In the genomic region with DNA sequence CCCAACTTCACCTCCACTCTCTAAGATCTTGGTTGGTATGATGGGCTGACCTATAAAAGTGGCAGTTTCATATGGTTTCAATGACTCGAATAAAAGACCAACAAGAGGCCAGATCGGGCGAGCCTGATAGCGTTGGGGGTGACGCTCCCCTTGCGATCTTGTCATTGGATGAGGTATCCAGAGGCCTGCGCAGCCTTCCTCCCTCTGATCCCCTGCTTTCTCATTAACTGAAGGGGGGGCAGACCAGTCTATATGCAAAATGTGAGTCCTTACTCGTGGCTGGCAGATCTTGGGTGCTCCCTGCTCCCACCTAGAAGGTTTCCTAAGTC, we compare ENCODE assay signal across 12 cellular contexts. TPM values are rescaled to one million over a fixed set of nuclear protein-coding genes. Genes with fewer than 3 reads are reported as not detected.
DNase-seq lines count a peak whose midpoint lies in the region; ATAC-seq and TF ChIP-seq lines count a peak whose summit lies in the region.
"Had no signal": no experiment of that assay in that cellular context is flagged by ENCODE, and none has a peak within 500 bp of the region (broad histone marks: within the 10 kb centered on the region; RNA-seq: fewer than 3 reads in every experiment).

No MANE protein-coding gene starts in this region.

- H3K9me3 Mint-ChIP-seq in GM23338 (no peaks in the 10 kb centered on the region; the same call in 2 of the 3 replicates), T-cell (no peaks in the 10 kb centered on the region)
- H3K9me3 Mint-ChIP-seq: effector memory CD8-positive, alpha-beta T cell had no signal

- peaks cover 64% of the 10 kb centered on the region for H3K4me1 Mint-ChIP-seq in GM23338
- H3K4me1 Mint-ChIP-seq in T-cell, result peaks cover 4 to 14% (median 13%) of the 10 kb centered on the region in 3 donors

- H3K36me3 ChIP-seq in GM23338 (ENCODE audit: insufficient read depth) (no peaks in the 10 kb centered on the region), iPS DF 6.9 (ENCODE audit: control insufficient read depth, insufficient read depth, low read length) (no peaks in the 10 kb centered on the region), parathyroid adenoma (ENCODE audit: control insufficient read depth, insufficient read depth, low read length) (no peaks in the 10 kb centered on the region), BE2C (no peaks in the 10 kb centered on the region)
- H3K36me3 ChIP-seq: tibial nerve had no signal

- peaks cover 15% of the 10 kb centered on the region for H4K20me1 ChIP-seq in GM23338 (replicated peaks; ENCODE audit: insufficient read depth)

- H3K27ac ChIP-seq in GM23338 (ENCODE audit: low read depth) (peak overlapping the region; percentile 92), iPS DF 6.9 (ENCODE audit: low read length) (no peak overlapping the region), parathyroid adenoma (peak overlapping the region; percentile 95)

- H3K4me3 Mint-ChIP-seq in GM23338 (peak overlapping the region; percentile 92), T-cell (peak overlapping the region in 2 of 3 donors; percentile 55 to 64)

- TF ChIP-seq CTCF in GM23338 (conservative IDR thresholded peaks at IDR 0.05; ENCODE audit: low read depth in 2 of 2) (no peak), parathyroid adenoma (IDR thresholded peaks at IDR 0.05) (no peak), BE2C (IDR thresholded peaks at IDR 0.05; ENCODE audit: low read depth, low read length) (no peak)

- H3K27me3 Mint-ChIP-seq in GM23338 (ENCODE audit: insufficient read depth, low read depth, poor library complexity), result peaks cover 39% of the 10 kb centered on the region
- peaks cover 45 to 46% of the 10 kb centered on the region in 2 donors for H3K27me3 Mint-ChIP-seq in T-cell

- H3K27me3 ChIP-seq in GM23338 (ENCODE audit: insufficient read depth) (peaks cover 27% of the 10 kb centered on the region), iPS DF 6.9 (ENCODE audit: control insufficient read depth, insufficient read depth, low read length) (no peaks in the 10 kb centered on the region), parathyroid adenoma (ENCODE audit: control insufficient read depth, insufficient read depth, low read length) (no peaks in the 10 kb centered on the region), BE2C (peaks cover 44% of the 10 kb centered on the region)

- H3K36me3 Mint-ChIP-seq in GM23338 (ENCODE audit: low read depth) (no peaks in the 10 kb centered on the region; the same call in 2 of the 3 replicates), T-cell (no peaks in the 10 kb centered on the region)

- ATAC-seq in GM23338, result peak; percentile 7
- no peak for ATAC-seq in T-cell (replicated peaks in 1 of 4)
- ATAC-seq in HG03565 (IDR thresholded peaks at IDR 0.05; ENCODE audit: unreplicated experiment), result no peak
- ATAC-seq: effector memory CD8-positive, alpha-beta T cell had no signal

- H3K4me3 ChIP-seq in GM23338, result peak overlapping the region; percentile 74
- H3K4me3 ChIP-seq in iPS DF 6.9 (ENCODE audit: low read length), result peak overlapping the region; percentile 95; the same call in 1 of the 2 replicates
- H3K4me3 ChIP-seq in parathyroid adenoma (ENCODE audit: low read depth, low read length), result no peak overlapping the region
- H3K4me3 ChIP-seq in BE2C (ENCODE audit: low read depth, low read length), result no peak overlapping the region

- peak overlapping the region; percentile 56 for H3K9ac ChIP-seq in parathyroid adenoma

- H2AFZ ChIP-seq in GM23338, result 0 out of 2 replicates have a peak overlapping the region, but pooled peaks have one; percentile 52
- peak overlapping the region; percentile 88 for H2AFZ ChIP-seq in parathyroid adenoma

- H3K4me1 ChIP-seq in GM23338 (ENCODE audit: insufficient read depth) (peaks cover 42% of the 10 kb centered on the region), iPS DF 6.9 (ENCODE audit: control insufficient read depth, insufficient read depth, low read length) (peaks cover 3% of the 10 kb centered on the region), parathyroid adenoma (peaks cover 14% of the 10 kb centered on the region), BE2C (no peaks in the 10 kb centered on the region)

- H3F3A ChIP-seq in GM23338 (replicated peaks; ENCODE audit: low read depth), result peaks cover 10% of the 10 kb centered on the region

- no peaks in the 10 kb centered on the region for H3K9me2 ChIP-seq in GM23338 (ENCODE audit: insufficient read depth)

- DNase-seq in GM23338 (ENCODE audit: low spot score) (peak; percentile 69), T-cell (no peak), iPS DF 6.9 (ENCODE audit: low read depth, low spot score) (no peak), hypothalamus (lab: John Stamatoyannopoulos, UW) (no peak), BE2C (no peak), NCI-H748 (lab: John Stamatoyannopoulos, UW; ENCODE audit: unreplicated experiment) (no peak)
- DNase-seq: activated CD4-positive, alpha-beta T cell treated with anti-CD3 and anti-CD28 coated beads, Interleukin-2, amount 50 U/mL, for 1 hour; effector memory CD8-positive, alpha-beta T cell; stimulated activated CD4-positive, alpha-beta T cell treated with anti-CD3 and anti-CD28 coated beads, Interleukin-4, amount 100 ng/mL, for 4 hours had no signal

- H3K9me3 ChIP-seq in iPS DF 6.9 (ENCODE audit: control insufficient read depth, insufficient read depth, low read length), result no peaks in the 10 kb centered on the region
- no peaks in the 10 kb centered on the region for H3K9me3 ChIP-seq in parathyroid adenoma (ENCODE audit: control insufficient read depth, low read length)
- no peaks in the 10 kb centered on the region for H3K9me3 ChIP-seq in BE2C
- H3K9me3 ChIP-seq: tibial nerve had no signal

- H3K79me2 ChIP-seq in GM23338 (replicated peaks; ENCODE audit: insufficient read depth), result peaks cover 29% of the 10 kb centered on the region
- H3K79me2 ChIP-seq in parathyroid adenoma, result peaks cover 6% of the 10 kb centered on the region

- CTCF ChIA-PET in T-cell (lab: Charles Lee), result no interaction called here

- WGBS in iPS DF 6.9 (ENCODE audit: insufficient coverage, insufficient read length), result no CpG with 5 or more reads among the region's 8 CpGs

- peak overlapping the region; percentile 97 for H3K4me2 ChIP-seq in GM23338
- no peak overlapping the region for H3K4me2 ChIP-seq in parathyroid adenoma (ENCODE audit: low read length)

- no peak overlapping the region; the same call in 1 of the 2 replicates for H3K27ac Mint-ChIP-seq in GM23338
- H3K27ac Mint-ChIP-seq in T-cell, result no peak overlapping the region
- H3K27ac Mint-ChIP-seq: effector memory CD8-positive, alpha-beta T cell had no signal

- POLR2A ChIA-PET in T-cell (lab: Charles Lee), result no interaction called here

TF ChIP-seq in GM23338, 12 proteins besides CTCF, POLR2A, EP300 and RAD21 (continues in another document):
- TF ChIP-seq POLR2AphosphoS5 (IDR thresholded peaks at IDR 0.05; ENCODE audit: low read depth), result no peak
- no peak for TF ChIP-seq NANOG (IDR thresholded peaks at IDR 0.05; ENCODE audit: borderline replicate concordance)
- TF ChIP-seq REST (IDR thresholded peaks at IDR 0.05; ENCODE audit: unreplicated experiment), result no peak
- TF ChIP-seq, protein P1, sequence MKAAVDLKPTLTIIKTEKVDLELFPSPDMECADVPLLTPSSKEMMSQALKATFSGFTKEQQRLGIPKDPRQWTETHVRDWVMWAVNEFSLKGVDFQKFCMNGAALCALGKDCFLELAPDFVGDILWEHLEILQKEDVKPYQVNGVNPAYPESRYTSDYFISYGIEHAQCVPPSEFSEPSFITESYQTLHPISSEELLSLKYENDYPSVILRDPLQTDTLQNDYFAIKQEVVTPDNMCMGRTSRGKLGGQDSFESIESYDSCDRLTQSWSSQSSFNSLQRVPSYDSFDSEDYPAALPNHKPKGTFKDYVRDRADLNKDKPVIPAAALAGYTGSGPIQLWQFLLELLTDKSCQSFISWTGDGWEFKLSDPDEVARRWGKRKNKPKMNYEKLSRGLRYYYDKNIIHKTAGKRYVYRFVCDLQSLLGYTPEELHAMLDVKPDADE (IDR thresholded peaks at IDR 0.05), result no peak
- TF ChIP-seq EZH2 (IDR thresholded peaks at IDR 0.05; ENCODE audit: low read depth, unreplicated experiment), result no peak

RNA-seq across cellular contexts. Expression of gene COBL, which starts 0.9 kb away (rescaled TPM):
- 40.2 and 51.9 TPM in 2 replicates for total RNA-seq in GM23338 (2014; rRNA removed; shearing (Covaris generic))
- polyA plus RNA-seq in GM23338 (2016; fragmentation: Nextera tagmentation; extraction: Ambion mirVana), result 16.1 and 18.3 TPM in 2 replicates
- total RNA-seq in T-cell, result under 1 TPM in 4 of 5 donors, not detected in 1; 0.07 to 0.26 (median 0.17) TPM
- not detected for polyA plus RNA-seq in BE2C (2012; ENCODE audit: insufficient read depth, insufficient read length, low read depth)

Comparison
In these comparisons a context has a peak if more than half of its experiments do, and no peak if none do; other contexts are left out.
1. H3K4me3 ChIP-seq: peak in GM23338 (single experiment) and iPS DF 6.9 (single experiment); none in parathyroid adenoma (single experiment) and BE2C (single experiment).
2. RNA of gene COBL, which starts 0.9 kb away (total RNA-seq): 40.2 to 51.9 TPM in GM23338; 0.07 to 0.26 TPM in T-cell; every median in the first group is over 10 times any median in the second.